24 cellular contexts compared by ENCODE assay signal in the genomic region with DNA sequence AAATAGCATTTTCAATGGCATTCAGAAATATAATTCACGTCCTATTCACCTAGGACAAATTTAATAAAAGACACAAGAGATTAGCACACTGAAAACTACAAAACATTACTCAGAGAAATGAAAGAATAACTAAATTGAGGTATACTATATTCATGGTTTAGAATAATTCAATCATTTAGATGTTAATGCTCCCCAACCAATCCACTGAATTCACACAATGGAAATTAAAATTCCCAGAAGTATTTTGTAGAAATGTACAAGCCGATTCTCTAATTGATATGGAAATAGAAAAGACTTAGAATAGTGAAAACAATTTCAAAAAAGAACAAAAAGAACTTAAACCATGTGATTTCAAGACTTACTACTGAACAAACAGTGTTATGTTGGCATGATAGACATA.
"Had no signal": no experiment of that assay in that cellular context is flagged by ENCODE, and none has a peak within 500 bp of the region (broad histone marks: within the 10 kb centered on the region; RNA-seq: fewer than 3 reads in every experiment).

No MANE protein-coding gene starts in this region.

- H3K4me3 Mint-ChIP-seq: stimulated activated effector memory CD8-positive, alpha-beta T cell treated with anti-CD3 and anti-CD28 coated beads, Interleukin-12 subunit alpha, Interleukin-12 subunit beta, amount 100 ng/mL, for 72 hours; stimulated activated memory B cell treated with anti-CD40 and anti-IgM and Interleukin-4, amounts not matched to agents 10 μg/mL and 1 μg/mL and 100 μg/mL, for 72 hours; stimulated activated naive B cell treated with anti-CD40 and anti-IgM and Interleukin-4, amounts not matched to agents 10 μg/mL and 1 μg/mL and 100 μg/mL, for 72 hours; stimulated activated naive CD8-positive, alpha-beta T cell treated with anti-CD3 and anti-CD28 coated beads, Interleukin-15, amount 100 ng/mL, for 72 hours; stimulated activated naive CD8-positive, alpha-beta T cell treated with anti-CD3 and anti-CD28 coated beads, Interleukin-15, Interleukin-2, amounts not matched to agents 100 ng/mL and 50 ng/mL, for 24 hours; type B pancreatic cell had no signal

- H3K27ac Mint-ChIP-seq: stimulated activated effector memory CD8-positive, alpha-beta T cell treated with anti-CD3 and anti-CD28 coated beads, Interleukin-12 subunit alpha, Interleukin-12 subunit beta, amount 100 ng/mL, for 72 hours; stimulated activated memory B cell treated with anti-CD40 and anti-IgM and Interleukin-4, amounts not matched to agents 10 μg/mL and 1 μg/mL and 100 μg/mL, for 72 hours; stimulated activated naive B cell treated with anti-CD40 and anti-IgM and Interleukin-4, amounts not matched to agents 10 μg/mL and 1 μg/mL and 100 μg/mL, for 72 hours; stimulated activated naive CD8-positive, alpha-beta T cell treated with anti-CD3 and anti-CD28 coated beads, Interleukin-15, amount 100 ng/mL, for 72 hours; stimulated activated naive CD8-positive, alpha-beta T cell treated with anti-CD3 and anti-CD28 coated beads, Interleukin-15, Interleukin-2, amounts not matched to agents 100 ng/mL and 50 ng/mL, for 24 hours; type B pancreatic cell had no signal

- ATAC-seq: stimulated activated effector memory CD8-positive, alpha-beta T cell treated with anti-CD3 and anti-CD28 coated beads, Interleukin-12 subunit alpha, Interleukin-12 subunit beta, amount 100 ng/mL, for 72 hours; stimulated activated memory B cell treated with anti-CD40 and anti-IgM and Interleukin-4, amounts not matched to agents 10 μg/mL and 1 μg/mL and 100 μg/mL, for 72 hours; stimulated activated naive B cell treated with anti-CD40 and anti-IgM and Interleukin-4, amounts not matched to agents 10 μg/mL and 1 μg/mL and 100 μg/mL, for 72 hours; stimulated activated naive CD8-positive, alpha-beta T cell treated with anti-CD3 and anti-CD28 coated beads, Interleukin-15, amount 100 ng/mL, for 72 hours; stimulated activated naive CD8-positive, alpha-beta T cell treated with anti-CD3 and anti-CD28 coated beads, Interleukin-15, Interleukin-2, amounts not matched to agents 100 U/mL and 50 U/mL, for 24 hours; upper lobe of right lung had no signal

- H3K27me3 Mint-ChIP-seq: stimulated activated memory B cell treated with anti-CD40 and anti-IgM and Interleukin-4, amounts not matched to agents 10 μg/mL and 1 μg/mL and 100 μg/mL, for 72 hours; stimulated activated naive B cell treated with anti-CD40 and anti-IgM and Interleukin-4, amounts not matched to agents 10 μg/mL and 1 μg/mL and 100 μg/mL, for 72 hours; stimulated activated naive CD8-positive, alpha-beta T cell treated with anti-CD3 and anti-CD28 coated beads, Interleukin-15, amount 100 ng/mL, for 72 hours; stimulated activated naive CD8-positive, alpha-beta T cell treated with anti-CD3 and anti-CD28 coated beads, Interleukin-15, Interleukin-2, amounts not matched to agents 100 ng/mL and 50 ng/mL, for 24 hours; type B pancreatic cell had no signal

- DNase-seq: stimulated activated CD4-positive, alpha-beta T cell treated with anti-CD3 and anti-CD28 coated beads, Interleukin-2, amount 100 ng/mL, for 48 hours; stimulated activated CD4-positive, alpha-beta T cell treated with anti-CD3 and anti-CD28 coated beads, Interleukin-4, amount 100 ng/mL, for 1 hour; stimulated activated CD4-positive, alpha-beta T cell treated with anti-CD3 and anti-CD28 coated beads, Interleukin-4, amount 100 ng/mL, for 24 hours; stimulated activated CD4-positive, alpha-beta T cell treated with anti-CD3 and anti-CD28 coated beads, Interleukin-4, amount 100 ng/mL, for 4 hours; stimulated activated CD8-positive, alpha-beta memory T cell treated with anti-CD3 and anti-CD28 coated beads, Interleukin-4, amount 100 ng/mL, for 48 hours; stimulated activated naive B cell treated with anti-CD40 and anti-IgM and Interleukin-4, amounts not matched to agents 10 μg/mL and 1 μg/mL and 100 μg/mL, for 72 hours; stimulated activated naive CD4-positive, alpha-beta T cell; stimulated activated naive CD4-positive, alpha-beta T cell treated with Interleukin-2 at 50 U/mL for 16 hours; stimulated activated naive CD8-positive, alpha-beta T cell treated with anti-CD3 and anti-CD28 coated beads, Interleukin-15, amount 100 ng/mL, for 72 hours; stimulated activated naive CD8-positive, alpha-beta T cell treated with anti-CD3 and anti-CD28 coated beads, Interleukin-15, Interleukin-2, amounts not matched to agents 100 U/mL and 50 U/mL, for 24 hours; stomach; substantia nigra; testis; thyroid gland; tibial artery; transverse colon; trophoblast cell; upper lobe of left lung; upper lobe of right lung; uterus had no signal
